Comparison of ENCODE assay signal across 1 cellular context in the genomic region with DNA sequence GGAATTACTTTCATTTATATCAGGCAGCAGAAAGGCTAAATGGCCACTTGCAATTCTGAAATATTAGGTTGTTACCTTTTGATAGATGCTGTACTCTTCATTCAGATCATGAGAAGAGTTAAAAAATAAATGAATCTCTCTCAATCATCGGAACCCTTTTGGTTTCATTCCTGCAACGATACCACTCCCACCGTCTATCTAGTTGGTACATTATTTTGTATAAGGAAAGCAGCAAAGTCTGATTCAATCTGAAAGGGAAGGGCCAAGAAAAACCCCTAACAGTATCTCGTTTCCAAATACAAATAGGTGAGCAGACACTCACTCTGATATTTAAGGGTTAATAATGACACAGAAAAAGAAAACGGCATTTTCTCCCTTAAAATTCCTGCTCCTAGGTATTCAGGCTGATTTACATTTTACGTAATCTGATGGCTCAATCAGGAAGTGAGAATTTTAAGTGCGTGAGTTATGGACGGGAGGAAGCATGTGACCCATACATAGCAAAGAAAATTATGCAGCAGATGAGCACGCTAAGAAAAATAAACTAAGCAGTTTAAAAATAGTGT.
TF ChIP-seq lines count a peak whose summit lies in the region.

No MANE protein-coding gene starts in this region.

TF ChIP-seq in K562, 482 proteins besides CTCF, POLR2A, EP300 and RAD21 (continued from another document and continues in another):
- TF ChIP-seq, protein P1, sequence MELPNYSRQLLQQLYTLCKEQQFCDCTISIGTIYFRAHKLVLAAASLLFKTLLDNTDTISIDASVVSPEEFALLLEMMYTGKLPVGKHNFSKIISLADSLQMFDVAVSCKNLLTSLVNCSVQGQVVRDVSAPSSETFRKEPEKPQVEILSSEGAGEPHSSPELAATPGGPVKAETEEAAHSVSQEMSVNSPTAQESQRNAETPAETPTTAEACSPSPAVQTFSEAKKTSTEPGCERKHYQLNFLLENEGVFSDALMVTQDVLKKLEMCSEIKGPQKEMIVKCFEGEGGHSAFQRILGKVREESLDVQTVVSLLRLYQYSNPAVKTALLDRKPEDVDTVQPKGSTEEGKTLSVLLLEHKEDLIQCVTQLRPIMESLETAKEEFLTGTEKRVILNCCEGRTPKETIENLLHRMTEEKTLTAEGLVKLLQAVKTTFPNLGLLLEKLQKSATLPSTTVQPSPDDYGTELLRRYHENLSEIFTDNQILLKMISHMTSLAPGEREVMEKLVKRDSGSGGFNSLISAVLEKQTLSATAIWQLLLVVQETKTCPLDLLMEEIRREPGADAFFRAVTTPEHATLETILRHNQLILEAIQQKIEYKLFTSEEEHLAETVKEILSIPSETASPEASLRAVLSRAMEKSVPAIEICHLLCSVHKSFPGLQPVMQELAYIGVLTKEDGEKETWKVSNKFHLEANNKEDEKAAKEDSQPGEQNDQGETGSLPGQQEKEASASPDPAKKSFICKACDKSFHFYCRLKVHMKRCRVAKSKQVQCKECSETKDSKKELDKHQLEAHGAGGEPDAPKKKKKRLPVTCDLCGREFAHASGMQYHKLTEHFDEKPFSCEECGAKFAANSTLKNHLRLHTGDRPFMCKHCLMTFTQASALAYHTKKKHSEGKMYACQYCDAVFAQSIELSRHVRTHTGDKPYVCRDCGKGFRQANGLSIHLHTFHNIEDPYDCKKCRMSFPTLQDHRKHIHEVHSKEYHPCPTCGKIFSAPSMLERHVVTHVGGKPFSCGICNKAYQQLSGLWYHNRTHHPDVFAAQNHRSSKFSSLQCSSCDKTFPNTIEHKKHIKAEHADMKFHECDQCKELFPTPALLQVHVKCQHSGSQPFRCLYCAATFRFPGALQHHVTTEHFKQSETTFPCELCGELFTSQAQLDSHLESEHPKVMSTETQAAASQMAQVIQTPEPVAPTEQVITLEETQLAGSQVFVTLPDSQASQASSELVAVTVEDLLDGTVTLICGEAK (IDR thresholded peaks at IDR 0.05): 0 out of 2 replicates have a peak, but pooled peaks have one; percentile 23
- TF ChIP-seq, protein P1 (CRISPR knock-in tag; IDR thresholded peaks at IDR 0.05): no peak
- TF ChIP-seq ZBTB8A (IDR thresholded peaks at IDR 0.05; ENCODE audit: partially characterized antibody) (no peak), MECOM (CRISPR knock-in tag; IDR thresholded peaks at IDR 0.05) (no peak), FOSL1 (tag; conservative IDR thresholded peaks at IDR 0.05) (no peak), TBL1XR1 (IDR thresholded peaks at IDR 0.05; ENCODE audit: low read length in 2 of 2) (peak in 1 of 2 experiments; percentile 48; a peak in 1 of 4 replicates), SIN3A (IDR thresholded peaks at IDR 0.05; ENCODE audit: borderline replicate concordance in 2 of 2, control insufficient read depth in 1 of 2, low read depth in 2 of 2, low read length in 2 of 2) (no peak), SMAD4 (CRISPR knock-in tag; conservative IDR thresholded peaks at IDR 0.05) (0 out of 2 replicates have a peak, but pooled peaks have one; percentile 43), SAP30 (IDR thresholded peaks at IDR 0.05; ENCODE audit: borderline replicate concordance, insufficient read depth, low read depth, low read length, poor library complexity, severe bottlenecking) (no peak), CBX1 (IDR thresholded peaks at IDR 0.05; ENCODE audit: low read depth) (no peak), RHOXF2B (CRISPR knock-in tag; conservative IDR thresholded peaks at IDR 0.05) (no peak), ZNF589 (CRISPR knock-in tag; IDR thresholded peaks at IDR 0.05; ENCODE audit: low read depth) (0 out of 2 replicates have a peak, but pooled peaks have one; percentile 42), HDAC3 (IDR thresholded peaks at IDR 0.05; ENCODE audit: borderline replicate concordance, partially characterized antibody) (no peak), ZNF224 (CRISPR knock-in tag; IDR thresholded peaks at IDR 0.05) (no peak), PTTG1 (tag; IDR thresholded peaks at IDR 0.05; ENCODE audit: low read depth) (no peak), ELF2 (CRISPR knock-in tag; IDR thresholded peaks at IDR 0.05) (peak; percentile 81), EHMT2 (IDR thresholded peaks at IDR 0.05) (no peak), ZNF79 (CRISPR knock-in tag; IDR thresholded peaks at IDR 0.05; ENCODE audit: low read depth) (no peak)
- TF ChIP-seq, protein P2, sequence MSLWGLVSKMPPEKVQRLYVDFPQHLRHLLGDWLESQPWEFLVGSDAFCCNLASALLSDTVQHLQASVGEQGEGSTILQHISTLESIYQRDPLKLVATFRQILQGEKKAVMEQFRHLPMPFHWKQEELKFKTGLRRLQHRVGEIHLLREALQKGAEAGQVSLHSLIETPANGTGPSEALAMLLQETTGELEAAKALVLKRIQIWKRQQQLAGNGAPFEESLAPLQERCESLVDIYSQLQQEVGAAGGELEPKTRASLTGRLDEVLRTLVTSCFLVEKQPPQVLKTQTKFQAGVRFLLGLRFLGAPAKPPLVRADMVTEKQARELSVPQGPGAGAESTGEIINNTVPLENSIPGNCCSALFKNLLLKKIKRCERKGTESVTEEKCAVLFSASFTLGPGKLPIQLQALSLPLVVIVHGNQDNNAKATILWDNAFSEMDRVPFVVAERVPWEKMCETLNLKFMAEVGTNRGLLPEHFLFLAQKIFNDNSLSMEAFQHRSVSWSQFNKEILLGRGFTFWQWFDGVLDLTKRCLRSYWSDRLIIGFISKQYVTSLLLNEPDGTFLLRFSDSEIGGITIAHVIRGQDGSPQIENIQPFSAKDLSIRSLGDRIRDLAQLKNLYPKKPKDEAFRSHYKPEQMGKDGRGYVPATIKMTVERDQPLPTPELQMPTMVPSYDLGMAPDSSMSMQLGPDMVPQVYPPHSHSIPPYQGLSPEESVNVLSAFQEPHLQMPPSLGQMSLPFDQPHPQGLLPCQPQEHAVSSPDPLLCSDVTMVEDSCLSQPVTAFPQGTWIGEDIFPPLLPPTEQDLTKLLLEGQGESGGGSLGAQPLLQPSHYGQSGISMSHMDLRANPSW (CRISPR knock-in tag; IDR thresholded peaks at IDR 0.05): no peak
- TF ChIP-seq, protein P3, sequence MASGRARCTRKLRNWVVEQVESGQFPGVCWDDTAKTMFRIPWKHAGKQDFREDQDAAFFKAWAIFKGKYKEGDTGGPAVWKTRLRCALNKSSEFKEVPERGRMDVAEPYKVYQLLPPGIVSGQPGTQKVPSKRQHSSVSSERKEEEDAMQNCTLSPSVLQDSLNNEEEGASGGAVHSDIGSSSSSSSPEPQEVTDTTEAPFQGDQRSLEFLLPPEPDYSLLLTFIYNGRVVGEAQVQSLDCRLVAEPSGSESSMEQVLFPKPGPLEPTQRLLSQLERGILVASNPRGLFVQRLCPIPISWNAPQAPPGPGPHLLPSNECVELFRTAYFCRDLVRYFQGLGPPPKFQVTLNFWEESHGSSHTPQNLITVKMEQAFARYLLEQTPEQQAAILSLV (tag; IDR thresholded peaks at IDR 0.05): no peak
- TF ChIP-seq, protein P4, sequence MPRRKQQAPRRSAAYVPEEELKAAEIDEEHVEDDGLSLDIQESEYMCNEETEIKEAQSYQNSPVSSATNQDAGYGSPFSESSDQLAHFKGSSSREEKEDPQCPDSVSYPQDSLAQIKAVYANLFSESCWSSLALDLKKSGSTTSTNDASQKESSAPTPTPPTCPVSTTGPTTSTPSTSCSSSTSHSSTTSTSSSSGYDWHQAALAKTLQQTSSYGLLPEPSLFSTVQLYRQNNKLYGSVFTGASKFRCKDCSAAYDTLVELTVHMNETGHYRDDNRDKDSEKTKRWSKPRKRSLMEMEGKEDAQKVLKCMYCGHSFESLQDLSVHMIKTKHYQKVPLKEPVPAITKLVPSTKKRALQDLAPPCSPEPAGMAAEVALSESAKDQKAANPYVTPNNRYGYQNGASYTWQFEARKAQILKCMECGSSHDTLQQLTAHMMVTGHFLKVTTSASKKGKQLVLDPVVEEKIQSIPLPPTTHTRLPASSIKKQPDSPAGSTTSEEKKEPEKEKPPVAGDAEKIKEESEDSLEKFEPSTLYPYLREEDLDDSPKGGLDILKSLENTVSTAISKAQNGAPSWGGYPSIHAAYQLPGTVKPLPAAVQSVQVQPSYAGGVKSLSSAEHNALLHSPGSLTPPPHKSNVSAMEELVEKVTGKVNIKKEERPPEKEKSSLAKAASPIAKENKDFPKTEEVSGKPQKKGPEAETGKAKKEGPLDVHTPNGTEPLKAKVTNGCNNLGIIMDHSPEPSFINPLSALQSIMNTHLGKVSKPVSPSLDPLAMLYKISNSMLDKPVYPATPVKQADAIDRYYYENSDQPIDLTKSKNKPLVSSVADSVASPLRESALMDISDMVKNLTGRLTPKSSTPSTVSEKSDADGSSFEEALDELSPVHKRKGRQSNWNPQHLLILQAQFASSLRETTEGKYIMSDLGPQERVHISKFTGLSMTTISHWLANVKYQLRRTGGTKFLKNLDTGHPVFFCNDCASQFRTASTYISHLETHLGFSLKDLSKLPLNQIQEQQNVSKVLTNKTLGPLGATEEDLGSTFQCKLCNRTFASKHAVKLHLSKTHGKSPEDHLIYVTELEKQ (CRISPR knock-in tag; IDR thresholded peaks at IDR 0.05): no peak
- TF ChIP-seq, protein P5, sequence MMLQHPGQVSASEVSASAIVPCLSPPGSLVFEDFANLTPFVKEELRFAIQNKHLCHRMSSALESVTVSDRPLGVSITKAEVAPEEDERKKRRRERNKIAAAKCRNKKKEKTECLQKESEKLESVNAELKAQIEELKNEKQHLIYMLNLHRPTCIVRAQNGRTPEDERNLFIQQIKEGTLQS (IDR thresholded peaks at IDR 0.05): peak; percentile 20; the same call in 1 of the 2 replicates
- TF ChIP-seq, protein P5 (CRISPR knock-in tag; conservative IDR thresholded peaks at IDR 0.05): no peak
- TF ChIP-seq, protein P6, sequence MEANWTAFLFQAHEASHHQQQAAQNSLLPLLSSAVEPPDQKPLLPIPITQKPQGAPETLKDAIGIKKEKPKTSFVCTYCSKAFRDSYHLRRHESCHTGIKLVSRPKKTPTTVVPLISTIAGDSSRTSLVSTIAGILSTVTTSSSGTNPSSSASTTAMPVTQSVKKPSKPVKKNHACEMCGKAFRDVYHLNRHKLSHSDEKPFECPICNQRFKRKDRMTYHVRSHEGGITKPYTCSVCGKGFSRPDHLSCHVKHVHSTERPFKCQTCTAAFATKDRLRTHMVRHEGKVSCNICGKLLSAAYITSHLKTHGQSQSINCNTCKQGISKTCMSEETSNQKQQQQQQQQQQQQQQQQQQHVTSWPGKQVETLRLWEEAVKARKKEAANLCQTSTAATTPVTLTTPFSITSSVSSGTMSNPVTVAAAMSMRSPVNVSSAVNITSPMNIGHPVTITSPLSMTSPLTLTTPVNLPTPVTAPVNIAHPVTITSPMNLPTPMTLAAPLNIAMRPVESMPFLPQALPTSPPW (CRISPR knock-in tag; IDR thresholded peaks at IDR 0.05): peak; percentile 5; the same call in 1 of the 2 replicates
- TF ChIP-seq, protein P7, sequence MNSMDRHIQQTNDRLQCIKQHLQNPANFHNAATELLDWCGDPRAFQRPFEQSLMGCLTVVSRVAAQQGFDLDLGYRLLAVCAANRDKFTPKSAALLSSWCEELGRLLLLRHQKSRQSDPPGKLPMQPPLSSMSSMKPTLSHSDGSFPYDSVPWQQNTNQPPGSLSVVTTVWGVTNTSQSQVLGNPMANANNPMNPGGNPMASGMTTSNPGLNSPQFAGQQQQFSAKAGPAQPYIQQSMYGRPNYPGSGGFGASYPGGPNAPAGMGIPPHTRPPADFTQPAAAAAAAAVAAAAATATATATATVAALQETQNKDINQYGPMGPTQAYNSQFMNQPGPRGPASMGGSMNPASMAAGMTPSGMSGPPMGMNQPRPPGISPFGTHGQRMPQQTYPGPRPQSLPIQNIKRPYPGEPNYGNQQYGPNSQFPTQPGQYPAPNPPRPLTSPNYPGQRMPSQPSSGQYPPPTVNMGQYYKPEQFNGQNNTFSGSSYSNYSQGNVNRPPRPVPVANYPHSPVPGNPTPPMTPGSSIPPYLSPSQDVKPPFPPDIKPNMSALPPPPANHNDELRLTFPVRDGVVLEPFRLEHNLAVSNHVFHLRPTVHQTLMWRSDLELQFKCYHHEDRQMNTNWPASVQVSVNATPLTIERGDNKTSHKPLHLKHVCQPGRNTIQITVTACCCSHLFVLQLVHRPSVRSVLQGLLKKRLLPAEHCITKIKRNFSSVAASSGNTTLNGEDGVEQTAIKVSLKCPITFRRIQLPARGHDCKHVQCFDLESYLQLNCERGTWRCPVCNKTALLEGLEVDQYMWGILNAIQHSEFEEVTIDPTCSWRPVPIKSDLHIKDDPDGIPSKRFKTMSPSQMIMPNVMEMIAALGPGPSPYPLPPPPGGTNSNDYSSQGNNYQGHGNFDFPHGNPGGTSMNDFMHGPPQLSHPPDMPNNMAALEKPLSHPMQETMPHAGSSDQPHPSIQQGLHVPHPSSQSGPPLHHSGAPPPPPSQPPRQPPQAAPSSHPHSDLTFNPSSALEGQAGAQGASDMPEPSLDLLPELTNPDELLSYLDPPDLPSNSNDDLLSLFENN (IDR thresholded peaks at IDR 0.05; ENCODE audit: low read depth in 2 of 2, low read length in 2 of 2): no peak
- TF ChIP-seq, protein P8, sequence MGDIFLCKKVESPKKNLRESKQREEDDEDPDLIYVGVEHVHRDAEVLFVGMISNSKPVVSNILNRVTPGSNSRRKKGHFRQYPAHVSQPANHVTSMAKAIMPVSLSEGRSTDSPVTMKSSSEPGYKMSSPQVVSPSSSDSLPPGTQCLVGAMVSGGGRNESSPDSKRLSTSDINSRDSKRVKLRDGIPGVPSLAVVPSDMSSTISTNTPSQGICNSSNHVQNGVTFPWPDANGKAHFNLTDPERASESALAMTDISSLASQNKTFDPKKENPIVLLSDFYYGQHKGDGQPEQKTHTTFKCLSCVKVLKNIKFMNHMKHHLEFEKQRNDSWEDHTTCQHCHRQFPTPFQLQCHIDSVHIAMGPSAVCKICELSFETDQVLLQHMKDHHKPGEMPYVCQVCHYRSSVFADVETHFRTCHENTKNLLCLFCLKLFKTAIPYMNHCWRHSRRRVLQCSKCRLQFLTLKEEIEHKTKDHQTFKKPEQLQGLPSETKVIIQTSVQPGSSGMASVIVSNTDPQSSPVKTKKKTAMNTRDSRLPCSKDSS (IDR thresholded peaks at IDR 0.05; ENCODE audit: low read depth, partially characterized antibody): no peak
